ENCODE assay signal across 8 cellular contexts in genomic region chr1:27111771-27112573, GRCh38. TPM values are rescaled to one million over a fixed set of nuclear protein-coding genes. Genes with fewer than 3 reads are reported as not detected.
DNase-seq lines count a peak whose midpoint lies in the region; ATAC-seq, FAIRE-seq and TF ChIP-seq lines count a peak whose summit lies in the region.

No MANE protein-coding gene starts in this region.

- H3K4me2 ChIP-seq in osteoblast (ENCODE audit: insufficient read depth, low read length): peak overlapping the region; percentile 52

- TF ChIP-seq CTCF in fibroblast of the aortic adventitia (IDR thresholded peaks at IDR 0.05; ENCODE audit: insufficient read depth, low read length) (peak; percentile 41), osteoblast (IDR thresholded peaks at IDR 0.05; ENCODE audit: extremely low read depth, low read depth, low read length) (peak; percentile 38)

- peaks cover 1% of the 10 kb centered on the region for H4K20me1 ChIP-seq in osteoblast (ENCODE audit: insufficient read depth, low read length)

- peak; percentile 89 for ATAC-seq in HG03066 (IDR thresholded peaks at IDR 0.05; ENCODE audit: low read depth, unreplicated experiment)

- H3K79me2 ChIP-seq in osteoblast (ENCODE audit: insufficient read depth, low read length): peaks cover 49% of the 10 kb centered on the region

- DNase-seq in activated gamma-delta T cell treated with Interleukin-2 at 50 U/mL for 16 hours (peak; percentile 69), activated gamma-delta T cell (lab: John Stamatoyannopoulos, UW) (no peak), RCC 7860 (ENCODE audit: low spot score) (peak; percentile 99), fibroblast of the aortic adventitia (ENCODE audit: low read depth) (peak; percentile 99), osteoblast (ENCODE audit: insufficient read length, low spot score, missing footprints) (peak; percentile 99)
- DNase-seq in activated T-helper 1 cell treated with anti-CD3 and anti-CD28 coated beads, Interleukin-2, amount 50 U/mL, for 16 hours (ENCODE audit: low read depth in 1 of 2, low spot score in 1 of 2): peak; percentile 28 to 37

- no peaks in the 10 kb centered on the region for H3K36me3 ChIP-seq in osteoblast (ENCODE audit: insufficient read depth, low read length)
- H3K36me3 ChIP-seq in thymus (ENCODE audit: control insufficient read depth, insufficient read depth): peaks cover 15% of the 10 kb centered on the region

- H3K4me3 ChIP-seq in fibroblast of the aortic adventitia (ENCODE audit: low read depth, low read length) (no peak overlapping the region), osteoblast (ENCODE audit: insufficient read depth, low read length) (no peak overlapping the region), thymus (ENCODE audit: low read length) (no peak overlapping the region)

- H3K4me1 ChIP-seq in osteoblast (ENCODE audit: insufficient read depth, low read length) (peaks cover 26% of the 10 kb centered on the region), thymus (ENCODE audit: control insufficient read depth, insufficient read depth, low read length) (peaks cover 9% of the 10 kb centered on the region)

- H3K9me3 ChIP-seq in osteoblast (ENCODE audit: low read depth, low read length) (no peaks in the 10 kb centered on the region), thymus (ENCODE audit: control insufficient read depth) (no peaks in the 10 kb centered on the region)

- peak; percentile 96 for FAIRE-seq in RCC 7860 (lab: Jason Lieb, UNC)

- WGBS in thymus: 22% methylated on average over 5 of the region's 5 CpGs

- H3K27ac ChIP-seq in osteoblast (ENCODE audit: low read depth, low read length) (peak overlapping the region; percentile 88), thymus (ENCODE audit: low read depth) (peak overlapping the region; percentile 89)

- no peak overlapping the region for H2AFZ ChIP-seq in osteoblast (ENCODE audit: low read length)

- H3K27me3 ChIP-seq in osteoblast (ENCODE audit: insufficient read depth, low read length) (no peaks in the 10 kb centered on the region), thymus (ENCODE audit: control insufficient read depth, insufficient read depth) (no peaks in the 10 kb centered on the region)

RNA-seq across cellular contexts. Expression of gene SLC9A1, which starts 43.0 kb away (rescaled TPM):
- 1.3 and 7.4 TPM in 2 replicates for total RNA-seq in fibroblast of the aortic adventitia (ENCODE audit: low replicate concordance)
- total RNA-seq in osteoblast: 6.2 and 7.6 TPM in 2 replicates
- polyA plus RNA-seq in thymus: 11.1 TPM
